8 cellular contexts compared by ENCODE assay signal in the genomic region with DNA sequence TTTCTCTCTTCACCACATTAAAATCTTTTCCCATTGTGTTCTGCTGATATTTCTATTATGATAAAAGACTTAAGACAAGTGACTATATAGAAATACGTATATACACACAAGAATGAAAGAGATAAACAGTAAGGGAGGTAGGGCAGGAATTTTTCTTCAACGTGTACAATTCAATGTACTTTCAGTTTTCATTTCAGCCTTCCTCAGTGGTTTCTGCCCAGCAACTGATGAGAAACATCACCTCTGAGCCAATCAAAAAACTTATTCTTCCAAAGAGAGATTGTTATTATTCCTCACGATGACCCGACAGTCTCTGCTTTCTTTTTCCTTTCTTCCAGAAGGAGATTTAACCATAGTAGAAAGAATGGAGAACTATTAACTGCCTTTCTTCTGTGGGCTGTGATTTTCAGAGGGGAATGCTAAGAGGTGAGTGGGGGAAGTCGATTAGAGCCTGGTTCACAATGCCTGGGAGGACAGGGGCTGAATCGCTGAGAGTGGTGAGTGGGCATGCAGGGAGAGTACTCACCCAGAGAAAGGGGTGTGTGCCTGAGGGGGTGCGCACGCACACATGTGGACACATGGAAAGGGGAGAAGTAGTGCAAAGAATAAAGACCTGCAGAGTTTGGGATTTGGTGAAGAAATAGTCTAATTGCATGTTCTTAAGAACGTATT. TPM values are rescaled to one million over a fixed set of nuclear protein-coding genes. Genes with fewer than 3 reads are reported as not detected.
A peak's percentile ranks its signal among the peaks of the same experiment; 100 is the strongest.
DNase-seq lines count a peak whose midpoint lies in the region; ATAC-seq and TF ChIP-seq lines count a peak whose summit lies in the region.

A gene (plus strand): TSS at position 289 of the 672 bp plus-strand sequence. CDS start 3,289 bp downstream, outside the sequence.

- H3K27me3 ChIP-seq in adrenal gland (no peaks in the 10 kb centered on the region), upper lobe of left lung (no peaks in the 10 kb centered on the region)

- TF ChIP-seq CTCF in GM10266 (IDR thresholded peaks at IDR 0.05; ENCODE audit: control insufficient read depth, insufficient read depth, low read depth, missing control alignments) = no peak
- no peak for TF ChIP-seq CTCF in HFFc6 (IDR thresholded peaks at IDR 0.05)
- no peak for TF ChIP-seq CTCF in NB4 (IDR thresholded peaks at IDR 0.05; ENCODE audit: low read depth, low read length)
- TF ChIP-seq CTCF in adrenal gland (IDR thresholded peaks at IDR 0.05) = no peak
- no peak for TF ChIP-seq CTCF in upper lobe of left lung (IDR thresholded peaks at IDR 0.05)

- H3K36me3 ChIP-seq in adrenal gland (replicated peaks in 1 of 2) (peaks cover 0 to 11% of the 10 kb centered on the region in 2 donors), upper lobe of left lung (peaks cover 0 to 15% (median 8%) of the 10 kb centered on the region in 4 donors)

- peak within 1 kb of the TSS; percentile 91 for H3K4me3 ChIP-seq in NB4 (ENCODE audit: low read depth, low read length)
- peak within 1 kb of the TSS; percentile 34 to 76 (median 58) for H3K4me3 ChIP-seq in adrenal gland
- peak within 1 kb of the TSS; percentile 15 to 73 (median 60) for H3K4me3 ChIP-seq in upper lobe of left lung

- no peak for TF ChIP-seq EP300 in upper lobe of left lung (IDR thresholded peaks at IDR 0.05)

- TF ChIP-seq POLR2A in NB4 (IDR thresholded peaks at IDR 0.05; ENCODE audit: extremely low read depth, insufficient read length) (peak; percentile 23), adrenal gland (IDR thresholded peaks at IDR 0.05) (peak in 1 of 2 donors; percentile 40), upper lobe of left lung (IDR thresholded peaks at IDR 0.05) (peak in 1 of 4 donors; percentile 49)

- H3K9me3 ChIP-seq in adrenal gland (replicated peaks in 1 of 3) = no peaks in the 10 kb centered on the region
- H3K9me3 ChIP-seq in upper lobe of left lung = no peaks in the 10 kb centered on the region

- WGBS in adrenal gland, 4 donors = 0 to 1% (median 0%) methylated on average over 9 of the region's 9 CpGs
- 1% methylated on average over 9 of the region's 9 CpGs for WGBS in upper lobe of left lung, 2 donors

- H3K27ac ChIP-seq in adrenal gland (peak within 1 kb of the TSS; percentile 44 to 92 (median 80)), upper lobe of left lung (peak within 1 kb of the TSS; percentile 85 to 94 (median 90))

- H3K4me1 Mint-ChIP-seq in HFFc6 (ENCODE audit: low read depth) = peaks cover 31% of the 10 kb centered on the region

- H3K36me3 Mint-ChIP-seq in HFFc6 (ENCODE audit: low read depth) = no peaks in the 10 kb centered on the region

- peak; percentile 60 for DNase-seq in GM10266 (ENCODE audit: extremely low spot score)
- peak; percentile 72 for DNase-seq in HFFc6
- peak; percentile 72 for DNase-seq in NB4 (ENCODE audit: low read depth)
- DNase-seq in T follicular helper cell (ENCODE audit: low read depth) = peak; percentile 49
- DNase-seq in adrenal gland = peak; percentile 58 to 82 (median 73)
- DNase-seq in cardiac septum (ENCODE audit: low spot score) = peak; percentile 79
- peak; percentile 94 for DNase-seq in pons (ENCODE audit: low spot score)
- peak in 1 of 2 donors; percentile 75 for DNase-seq in upper lobe of left lung

- peak within 1 kb of the TSS; percentile 93 for H3K4me3 Mint-ChIP-seq in HFFc6

- H3K9me3 Mint-ChIP-seq in HFFc6 = no peaks in the 10 kb centered on the region

- intact Hi-C loops in adrenal gland (cut with DNase I) (no loop called here), cardiac septum (cut with DNase I) (no loop called here)

- peak; percentile 90 to 96 for ATAC-seq in upper lobe of left lung (ENCODE audit: low FRiP score in 2 of 2)

- H3K4me1 ChIP-seq in adrenal gland (replicated peaks in 1 of 2) (peaks cover 0 to 19% of the 10 kb centered on the region in 2 donors), upper lobe of left lung (peaks cover 23 to 35% (median 30%) of the 10 kb centered on the region in 4 donors)

- peak within 1 kb of the TSS; percentile 92 for H3K27ac Mint-ChIP-seq in HFFc6

- no peaks in the 10 kb centered on the region; the same call in 1 of the 2 replicates for H3K27me3 Mint-ChIP-seq in HFFc6 (ENCODE audit: insufficient read depth)

RNA-seq across cellular contexts. Expression of the gene that starts here (rescaled TPM):
- total RNA-seq in HFFc6 (2021; fragmentation: NEBNext Ultra II Directional; extraction: Animal tissue kit (Norgen Biotek cat#: 25700)) = 10 to 100 TPM; 10.3 to 16.2 (median 13.8) TPM
- total RNA-seq in adrenal gland (10 to 100 TPM; 26.3 to 52.9 (median 38.6) TPM), cardiac septum (7.4 TPM), upper lobe of left lung (10 to 100 TPM; 24.9 to 55.8 (median 34.6) TPM)
- 10 to 100 TPM; 17.5 to 38.3 (median 21.9) TPM for polyA plus RNA-seq in adrenal gland
